In the genomic region with DNA sequence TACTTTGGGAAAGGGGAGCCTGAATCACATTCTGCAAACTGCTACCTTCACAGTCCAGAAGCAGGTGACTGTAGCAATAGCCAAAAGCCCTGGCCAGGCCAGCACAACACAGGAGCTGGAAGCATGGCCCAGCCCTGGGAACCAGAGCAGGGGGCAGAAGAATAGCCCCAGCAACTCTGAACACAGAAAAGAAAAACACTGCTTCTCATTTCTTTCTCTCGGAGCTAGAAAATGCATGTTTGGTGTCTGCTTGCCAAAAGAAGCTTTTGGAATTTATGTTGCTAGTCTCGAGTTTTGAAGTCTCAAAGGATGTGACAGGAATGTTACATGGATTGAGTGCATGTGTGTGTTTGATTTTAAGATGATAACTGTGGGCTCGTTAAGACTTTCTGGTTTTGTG, we compare ENCODE assay signal across 17 cellular contexts.
DNase-seq lines count a peak whose midpoint lies in the region; ATAC-seq and TF ChIP-seq lines count a peak whose summit lies in the region.
"Had no signal": no experiment of that assay in that cellular context is flagged by ENCODE, and none has a peak within 500 bp of the region (broad histone marks: within the 10 kb centered on the region; RNA-seq: fewer than 3 reads in every experiment).

No MANE protein-coding gene starts in this region.

- H3K4me2 ChIP-seq in mammary epithelial cell (ENCODE audit: insufficient read depth, low read depth, low read length) (peak overlapping the region; percentile 29), hepatocyte (peak overlapping the region; percentile 56)

- H3K4me3 ChIP-seq in mammary epithelial cell (replicated peaks in 1 of 3; ENCODE audit: insufficient read depth in 1 of 3, low read depth in 2 of 3, low read length in 3 of 3) (no peak overlapping the region), hepatocyte (no peak overlapping the region), skin epidermis (no peak overlapping the region)
- H3K4me3 ChIP-seq: K562 had no signal

- H3K9me3 Mint-ChIP-seq in HFFc6: no peaks in the 10 kb centered on the region
- peaks cover 5% of the 10 kb centered on the region for H3K9me3 Mint-ChIP-seq in activated naive CD8-positive, alpha-beta T cell treated with anti-CD3 and anti-CD28 coated beads, Interleukin-2, amount 50 U/mL, for 24 hours
- H3K9me3 Mint-ChIP-seq: CD4-positive, alpha-beta memory T cell had no signal

- dilution Hi-C loops in mammary epithelial cell (cut with HindIII; ENCODE audit: low sequenced_read_pairs): loop anchor here (5.0 kb wide), 1 partner anchor 266 kb away; no protein-coding TSS in a partner anchor

- H3K27me3 ChIP-seq in mammary epithelial cell (ENCODE audit: insufficient read depth, low read length): no peaks in the 10 kb centered on the region
- no peaks in the 10 kb centered on the region for H3K27me3 ChIP-seq in hepatocyte

- H3K9ac ChIP-seq in mammary epithelial cell (ENCODE audit: insufficient read depth, low read length): peak overlapping the region; percentile 31

- H3K9me2 ChIP-seq in hepatocyte (replicated peaks; ENCODE audit: insufficient read depth): no peaks in the 10 kb centered on the region

- WGBS in mammary epithelial cell (ENCODE audit: low coverage, missing lambda C conversion rate): 23% methylated on average over 3 of the region's 3 CpGs
- 39% methylated on average over 3 of the region's 3 CpGs for WGBS in hepatocyte (ENCODE audit: low lambda C conversion rate, missing lambda C conversion rate)

- H3K4me1 ChIP-seq in mammary epithelial cell (ENCODE audit: insufficient read depth, low read length) (peaks cover 11% of the 10 kb centered on the region), hepatocyte (ENCODE audit: insufficient read depth) (no peaks in the 10 kb centered on the region)

- no peaks in the 10 kb centered on the region for H4K20me1 ChIP-seq in mammary epithelial cell (ENCODE audit: insufficient read depth, low read length)
- H4K20me1 ChIP-seq in hepatocyte (ENCODE audit: insufficient read depth, poor library complexity, severe bottlenecking): no peaks in the 10 kb centered on the region

- H3K9me3 ChIP-seq in mammary epithelial cell (replicated peaks; ENCODE audit: insufficient read depth, low read length) (no peaks in the 10 kb centered on the region), hepatocyte (ENCODE audit: low read depth) (no peaks in the 10 kb centered on the region)

- BruUV-seq in mammary epithelial cell (replicated peaks; lab: Mats Ljungman, UMichigan): no TSS peak

- peak overlapping the region; percentile 52 for H3K27ac Mint-ChIP-seq in HFFc6
- H3K27ac Mint-ChIP-seq in activated naive CD8-positive, alpha-beta T cell treated with anti-CD3 and anti-CD28 coated beads, Interleukin-2, amount 50 U/mL, for 24 hours: no peak overlapping the region
- H3K27ac Mint-ChIP-seq: activated T-helper 1 cell treated with anti-CD3 and anti-CD28 coated beads, Interleukin-12 subunit alpha, Interleukin-12 subunit beta, Interleukin-2, Interleukin-4 antibody, amounts not matched to agents 30 ng/mL and 10 ng/mL and 1 ng/mL, durations not matched to agents 14 hours and 24 hours and 36 hours; stimulated activated naive B cell treated with anti-CD40 and anti-IgM and Interleukin-4, amounts not matched to agents 10 μg/mL and 1 μg/mL and 100 μg/mL, for 72 hours had no signal

- H3K27ac ChIP-seq in mammary epithelial cell (ENCODE audit: insufficient read depth, low read depth, low read length) (peak overlapping the region; percentile 80), hepatocyte (peak overlapping the region; percentile 34), skin epidermis (peak overlapping the region in 13 of 21 experiments; percentile 3 to 77 (median 47))

- TF ChIP-seq CTCF in HFFc6 (IDR thresholded peaks at IDR 0.05) (no peak), mammary epithelial cell (conservative IDR thresholded peaks at IDR 0.05 in 1 of 2, IDR thresholded peaks at IDR 0.05 in 1 of 2; ENCODE audit: extremely low read depth in 1 of 2, insufficient read depth in 1 of 2, low read depth in 1 of 2, low read length in 2 of 2) (no peak), hepatocyte (IDR thresholded peaks at IDR 0.05; ENCODE audit: poor library complexity) (no peak)

- no peak for ATAC-seq in activated naive CD8-positive, alpha-beta T cell treated with anti-CD3 and anti-CD28 coated beads, Interleukin-2, amount 50 U/mL, for 24 hours
- ATAC-seq in GM21360 (IDR thresholded peaks at IDR 0.05; ENCODE audit: unreplicated experiment) (no peak), GM18517 (IDR thresholded peaks at IDR 0.05; ENCODE audit: unreplicated experiment) (no peak)
- ATAC-seq: K562; Right ventricle myocardium inferior; stimulated activated naive B cell treated with anti-CD40 and anti-IgM and Interleukin-4, amounts not matched to agents 10 μg/mL and 1 μg/mL and 100 μg/mL, for 72 hours had no signal

- in situ Hi-C loops in mammary epithelial cell (cut with MboI; ENCODE audit: low sequenced_read_pairs in 2 of 2): no loop called here

- H2AFZ ChIP-seq in mammary epithelial cell (ENCODE audit: low read depth, low read length) (peak overlapping the region; percentile 61), hepatocyte (no peak overlapping the region)

- CTCF ChIA-PET in mammary epithelial cell (lab: Charles Lee; ENCODE audit: low non-redundant PET): no interaction called here

- H3K4me1 Mint-ChIP-seq in HFFc6 (ENCODE audit: low read depth): peaks cover 18% of the 10 kb centered on the region
- H3K4me1 Mint-ChIP-seq in activated naive CD8-positive, alpha-beta T cell treated with anti-CD3 and anti-CD28 coated beads, Interleukin-2, amount 50 U/mL, for 24 hours: no peaks in the 10 kb centered on the region

- peaks cover 5% of the 10 kb centered on the region for H3K27me3 Mint-ChIP-seq in HFFc6 (ENCODE audit: insufficient read depth)
- H3K27me3 Mint-ChIP-seq in activated naive CD8-positive, alpha-beta T cell treated with anti-CD3 and anti-CD28 coated beads, Interleukin-2, amount 50 U/mL, for 24 hours: peaks cover 5% of the 10 kb centered on the region
- H3K27me3 Mint-ChIP-seq: stimulated activated naive B cell treated with anti-CD40 and anti-IgM and Interleukin-4, amounts not matched to agents 10 μg/mL and 1 μg/mL and 100 μg/mL, for 72 hours had no signal

- intact Hi-C loops in mammary epithelial cell (cut with micrococcal nuclease): loop anchor here (10.0 kb wide), 1 partner anchor 139 kb away; the partner anchor contains the start of gene CNKSR3

- H3K79me2 ChIP-seq in mammary epithelial cell (ENCODE audit: insufficient read depth, low read length): no peaks in the 10 kb centered on the region
- H3K79me2 ChIP-seq in hepatocyte: no peaks in the 10 kb centered on the region

- peak overlapping the region; percentile 74 for H3K4me3 Mint-ChIP-seq in HFFc6
- H3K4me3 Mint-ChIP-seq in activated naive CD8-positive, alpha-beta T cell treated with anti-CD3 and anti-CD28 coated beads, Interleukin-2, amount 50 U/mL, for 24 hours: no peak overlapping the region
- H3K4me3 Mint-ChIP-seq: activated T-helper 1 cell treated with anti-CD3 and anti-CD28 coated beads, Interleukin-12 subunit alpha, Interleukin-12 subunit beta, Interleukin-2, Interleukin-4 antibody, amounts not matched to agents 30 ng/mL and 10 ng/mL and 1 ng/mL, durations not matched to agents 14 hours and 24 hours and 36 hours; CD4-positive, alpha-beta memory T cell; stimulated activated naive B cell treated with anti-CD40 and anti-IgM and Interleukin-4, amounts not matched to agents 10 μg/mL and 1 μg/mL and 100 μg/mL, for 72 hours had no signal

- no peaks in the 10 kb centered on the region for H3K36me3 Mint-ChIP-seq in HFFc6 (ENCODE audit: low read depth)
- H3K36me3 Mint-ChIP-seq in activated naive CD8-positive, alpha-beta T cell treated with anti-CD3 and anti-CD28 coated beads, Interleukin-2, amount 50 U/mL, for 24 hours (ENCODE audit: low read depth): no peaks in the 10 kb centered on the region
- H3K36me3 Mint-ChIP-seq: CD4-positive, alpha-beta memory T cell had no signal

- no peak for DNase-seq in HFFc6
- peak; percentile 5 for DNase-seq in mammary epithelial cell
- no peak for DNase-seq in hepatocyte (ENCODE audit: low spot score)
- no peak for DNase-seq in activated naive CD8-positive, alpha-beta T cell treated with anti-CD3 and anti-CD28 coated beads, Interleukin-2, amount 50 U/mL, for 24 hours
- DNase-seq in RPMI8226: no peak
- DNase-seq: activated CD4-positive, alpha-beta T cell treated with anti-CD3 and anti-CD28 coated beads, Interleukin-2, amount 50 U/mL, for 48 hours; CD4-positive, alpha-beta memory T cell; NCI-H1694; NCI-H748 treated with DMSO at 0.1 percent for 48 hours; stimulated activated CD4-positive, alpha-beta T cell treated with anti-CD3 and anti-CD28 coated beads, Interleukin-4, amount 100 ng/mL, for 24 hours; stimulated activated naive B cell treated with anti-CD40 and anti-IgM and Interleukin-4, amounts not matched to agents 10 μg/mL and 1 μg/mL and 100 μg/mL, for 72 hours had no signal

- H3K36me3 ChIP-seq in mammary epithelial cell (ENCODE audit: insufficient read depth, low read length) (no peaks in the 10 kb centered on the region), hepatocyte (replicated peaks; ENCODE audit: insufficient read depth, low read depth) (no peaks in the 10 kb centered on the region)
